Comparison of ENCODE assay signal across 23 cellular contexts in genomic region chr17:35016369-35016768, GRCh38. TPM values are rescaled to one million over a fixed set of nuclear protein-coding genes. Genes with fewer than 3 reads are reported as not detected.
A peak's percentile ranks its signal among the peaks of the same experiment; 100 is the strongest.
DNase-seq lines count a peak whose midpoint lies in the region; ATAC-seq and TF ChIP-seq lines count a peak whose summit lies in the region.
"Had no signal": no experiment of that assay in that cellular context is flagged by ENCODE, and none has a peak within 500 bp of the region (broad histone marks: within the 10 kb centered on the region; RNA-seq: fewer than 3 reads in every experiment).

No MANE protein-coding gene starts in this region.

- H3K27ac Mint-ChIP-seq in effector memory CD8-positive, alpha-beta T cell = peak overlapping the region; percentile 27 to 99
- H3K27ac Mint-ChIP-seq: HFFc6 had no signal

- H3K27ac ChIP-seq in angular gyrus (ENCODE audit: low read depth, low read length) (peak overlapping the region; percentile 99), thyroid gland (peak overlapping the region; percentile 90 to 98 (median 93))
- H3K27ac ChIP-seq: BLaER1, GM23248, HL-60 had no signal

- no peaks in the 10 kb centered on the region for H3K27me3 ChIP-seq in thyroid gland
- H3K27me3 ChIP-seq: BLaER1, MG63 had no signal

- no peaks in the 10 kb centered on the region for H3K9me3 Mint-ChIP-seq in effector memory CD8-positive, alpha-beta T cell
- H3K9me3 Mint-ChIP-seq: CD4-positive, alpha-beta memory T cell; H9; HFFc6 had no signal

- peaks cover 30% of the 10 kb centered on the region for H3K36me3 Mint-ChIP-seq in effector memory CD8-positive, alpha-beta T cell (ENCODE audit: insufficient read depth)

- WGBS in thyroid gland, 2 donors = 89 to 94% methylated on average over 4 of the region's 4 CpGs

- peaks cover 12 to 26% of the 10 kb centered on the region in 2 donors for H3K4me1 Mint-ChIP-seq in effector memory CD8-positive, alpha-beta T cell (ENCODE audit: low read depth in 2 of 2)

- no peak overlapping the region for H3K4me3 ChIP-seq in thyroid gland (replicated peaks in 1 of 3)
- H3K4me3 ChIP-seq: BLaER1, GM23248, K562, MG63 had no signal

- DNase-seq in Right ventricle myocardium superior (no peak), cardiac septum (ENCODE audit: low spot score) (no peak), thyroid gland (no peak), Ammon's horn (ENCODE audit: low spot score) (no peak)
- DNase-seq in effector memory CD8-positive, alpha-beta T cell = no peak
- DNase-seq: CD4-positive, alpha-beta memory T cell; DMS153; GM23248; H9; HFFc6; MG63; NCI-H1417; NCI-H1694 treated with DMSO at 0.1 percent for 48 hours; NCI-H2081 treated with DMSO at 0.1 percent for 48 hours; NCI-H2171 treated with DMSO at 0.1 percent for 48 hours; NCI-H526; OCI-M1 had no signal

- peaks cover 51 to 61% of the 10 kb centered on the region in 2 donors for H3K4me1 ChIP-seq in thyroid gland
- H3K4me1 ChIP-seq: BLaER1 had no signal

- peaks cover 16 to 21% of the 10 kb centered on the region in 2 donors for H3K36me3 ChIP-seq in thyroid gland

- intact Hi-C loops in Right ventricle myocardium superior (cut with DNase I) = no loop called here
- intact Hi-C loops in cardiac septum (cut with DNase I) = no loop called here
- intact Hi-C loops in thyroid gland (cut with DNase I) = no loop called here

- TF ChIP-seq CTCF in thyroid gland (IDR thresholded peaks at IDR 0.05) = no peak

- H3K4me3 Mint-ChIP-seq in effector memory CD8-positive, alpha-beta T cell = no peak overlapping the region
- H3K4me3 Mint-ChIP-seq: CD4-positive, alpha-beta memory T cell; H9; HFFc6 had no signal

- no peak for TF ChIP-seq POLR2A in thyroid gland (IDR thresholded peaks at IDR 0.05)

- no peaks in the 10 kb centered on the region for H3K9me3 ChIP-seq in thyroid gland
- H3K9me3 ChIP-seq: BLaER1, MG63 had no signal

- no peaks in the 10 kb centered on the region for H3K27me3 Mint-ChIP-seq in effector memory CD8-positive, alpha-beta T cell
- H3K27me3 Mint-ChIP-seq: CD4-positive, alpha-beta memory T cell had no signal

- ATAC-seq in Right ventricle myocardium superior (ENCODE audit: poor library complexity) (peak; percentile 22), HG02588 (IDR thresholded peaks at IDR 0.05; ENCODE audit: unreplicated experiment) (no peak)
- ATAC-seq in effector memory CD8-positive, alpha-beta T cell (replicated peaks) = no peak
- ATAC-seq: HepG2, K562 had no signal

RNA-seq across cellular contexts. Expression of gene LIG3, which starts 36.1 kb away (rescaled TPM):
- total RNA-seq in Right ventricle myocardium superior = 15.2 TPM
- total RNA-seq in cardiac septum = 20.1 TPM
- 100 to 1,000 TPM in 1 of 4 donors, 10 to 100 TPM in 3; 34.5 to 103 (median 46.7) TPM for total RNA-seq in thyroid gland

RNA-seq across cellular contexts. Expression of gene RFFL, which starts 47.1 kb away (rescaled TPM):
- total RNA-seq in Right ventricle myocardium superior = 10.5 TPM
- 15.5 TPM for total RNA-seq in cardiac septum
- total RNA-seq in thyroid gland = 100 to 1,000 TPM in 2 of 4 donors, 10 to 100 TPM in 2; 51.1 to 145 (median 96.1) TPM

RNA-seq across cellular contexts. Expression of gene ZNF830, which starts 55.0 kb away (rescaled TPM):
- total RNA-seq in Right ventricle myocardium superior = 8.9 TPM
- 8.7 TPM for total RNA-seq in cardiac septum
- 10 to 100 TPM; 13.1 to 25.1 (median 17.0) TPM for total RNA-seq in thyroid gland

RNA-seq across cellular contexts. Expression of gene CCT6B, which starts 55.1 kb away (rescaled TPM):
- total RNA-seq in Right ventricle myocardium superior (1.8 TPM), cardiac septum (2.2 TPM), thyroid gland (1 to 10 TPM; 3.8 to 6.8 (median 4.4) TPM)
